In the genomic region with DNA sequence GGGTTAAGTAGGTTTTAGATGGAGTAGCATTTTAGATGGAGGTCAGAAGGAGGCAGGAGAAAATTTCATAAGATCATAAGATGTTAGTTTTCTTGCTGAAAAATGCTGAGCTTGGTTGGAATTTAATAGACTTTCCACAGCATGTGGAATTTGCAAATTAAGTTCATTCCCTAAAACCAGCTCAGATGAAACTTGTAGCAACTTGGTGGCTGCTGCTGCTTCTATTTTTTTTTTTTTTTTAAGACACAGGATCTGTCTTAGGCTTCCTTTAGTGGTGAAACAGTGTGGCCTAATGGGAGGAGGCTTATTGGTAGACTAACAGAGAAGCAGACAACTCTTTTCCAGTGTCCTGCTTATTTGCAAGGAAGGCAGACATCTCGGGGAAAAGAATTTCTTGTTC, we compare ENCODE assay signal across 25 cellular contexts.
A peak's percentile ranks its signal among the peaks of the same experiment; 100 is the strongest.
DNase-seq lines count a peak whose midpoint lies in the region; ATAC-seq and TF ChIP-seq lines count a peak whose summit lies in the region.
"Had no signal": no experiment of that assay in that cellular context is flagged by ENCODE, and none has a peak within 500 bp of the region (broad histone marks: within the 10 kb centered on the region; RNA-seq: fewer than 3 reads in every experiment).

No MANE protein-coding gene starts in this region.

- no peak for DNase-seq in heart left ventricle
- DNase-seq in left ventricle myocardium superior = no peak
- no peak for DNase-seq in Panc1 (ENCODE audit: low read depth, low spot score)
- peak; percentile 72 for DNase-seq in fibroblast of villous mesenchyme (ENCODE audit: low read depth)
- no peak for DNase-seq in smooth muscle cell (lab: John Stamatoyannopoulos, UW; ENCODE audit: unreplicated experiment)
- no peak for DNase-seq in MG63
- no peak for DNase-seq in GM19240 (ENCODE audit: insufficient read length, low spot score)
- DNase-seq: ACHN; activated CD8-positive, alpha-beta T cell treated with anti-CD3 and anti-CD28 coated beads for 36 hours; activated naive CD4-positive, alpha-beta T cell; amniotic stem cell; CD4-positive, alpha-beta memory T cell; DMS153; effector memory CD4-positive, alpha-beta T cell; esophagus squamous epithelium; GDM1; head of caudate nucleus; immature natural killer cell; NCI-H1694; NCI-H774; OCI-M1; retina; SIG-M5; stimulated activated CD4-positive, alpha-beta T cell treated with anti-CD3 and anti-CD28 coated beads, Interleukin-15, amount 100 ng/mL, for 24 hours had no signal

- H3F3A ChIP-seq in smooth muscle cell (ENCODE audit: low read depth) = peaks cover 22% of the 10 kb centered on the region

- ATAC-seq in heart left ventricle (no peak), left ventricle myocardium superior (no peak), Panc1 (no peak), GM19397 (IDR thresholded peaks at IDR 0.05; ENCODE audit: unreplicated experiment) (no peak)
- ATAC-seq: activated CD8-positive, alpha-beta T cell treated with anti-CD3 and anti-CD28 coated beads for 36 hours had no signal

- H3K9me3 ChIP-seq in heart left ventricle = no peaks in the 10 kb centered on the region
- H3K9me3 ChIP-seq in Panc1 (ENCODE audit: control insufficient read depth, insufficient read depth, low read depth, low read length) = no peaks in the 10 kb centered on the region
- H3K9me3 ChIP-seq in smooth muscle cell (replicated peaks; ENCODE audit: low read depth) = no peaks in the 10 kb centered on the region
- H3K9me3 ChIP-seq in MG63 = peaks cover 7% of the 10 kb centered on the region; the same call in 1 of the 2 replicates
- H3K9me3 ChIP-seq: esophagus squamous epithelium had no signal

- H3K79me2 ChIP-seq in smooth muscle cell (ENCODE audit: low read depth) = peaks cover 29% of the 10 kb centered on the region

- peaks cover 4 to 55% (median 32%) of the 10 kb centered on the region in 12 donors for H3K4me1 ChIP-seq in heart left ventricle
- peaks cover 18% of the 10 kb centered on the region for H3K4me1 ChIP-seq in Panc1 (ENCODE audit: control insufficient read depth, insufficient read depth, low read length)
- peaks cover 27% of the 10 kb centered on the region for H3K4me1 ChIP-seq in smooth muscle cell (ENCODE audit: low read depth)

- intact Hi-C loops in heart left ventricle (cut with DNase I) = loop anchor here in 3 of 10 donors (5.0 kb wide), 3 partner anchors 71 to 126 kb away; no protein-coding TSS in a partner anchor
- intact Hi-C loops in left ventricle myocardium superior (cut with micrococcal nuclease) = no loop called here
- intact Hi-C loops in Panc1 (cut with micrococcal nuclease; ENCODE audit: unreplicated experiment) = no loop called here

- WGBS in heart left ventricle, 4 donors = 44 to 76% (median 67%) methylated on average over 1 of the region's 1 CpG
- 10% methylated on average over 1 of the region's 1 CpG for WGBS in smooth muscle cell (ENCODE audit: low lambda C conversion rate)

- H4K20me1 ChIP-seq in smooth muscle cell (ENCODE audit: low read depth) = no peaks in the 10 kb centered on the region

- no TSS peak for BruUV-seq in Panc1 (replicated peaks; lab: Mats Ljungman, UMichigan)

- H3K36me3 ChIP-seq in heart left ventricle = no peaks in the 10 kb centered on the region
- H3K36me3 ChIP-seq in Panc1 (ENCODE audit: control insufficient read depth, insufficient read depth, low read length) = no peaks in the 10 kb centered on the region
- no peaks in the 10 kb centered on the region for H3K36me3 ChIP-seq in smooth muscle cell (ENCODE audit: low read depth)
- no peaks in the 10 kb centered on the region for H3K36me3 ChIP-seq in MG63
- H3K36me3 ChIP-seq: esophagus squamous epithelium had no signal

- TF ChIP-seq CTCF in heart left ventricle (IDR thresholded peaks at IDR 0.05) = no peak
- TF ChIP-seq CTCF in Panc1 (IDR thresholded peaks at IDR 0.05) = no peak
- no peak for TF ChIP-seq CTCF in fibroblast of villous mesenchyme (IDR thresholded peaks at IDR 0.05; ENCODE audit: insufficient read depth, low read depth, low read length)
- TF ChIP-seq CTCF in smooth muscle cell (IDR thresholded peaks at IDR 0.05; ENCODE audit: borderline replicate concordance, insufficient read depth, poor library complexity, severe bottlenecking) = no peak

- TF ChIP-seq POLR2A in heart left ventricle (IDR thresholded peaks at IDR 0.05) = no peak

- no peaks in the 10 kb centered on the region for H3K27me3 ChIP-seq in heart left ventricle
- no peaks in the 10 kb centered on the region for H3K27me3 ChIP-seq in Panc1 (ENCODE audit: control insufficient read depth, insufficient read depth, low read length)
- no peaks in the 10 kb centered on the region for H3K27me3 ChIP-seq in smooth muscle cell (ENCODE audit: low read depth)
- no peaks in the 10 kb centered on the region for H3K27me3 ChIP-seq in MG63
- H3K27me3 ChIP-seq: esophagus squamous epithelium had no signal

- H3K4me3 ChIP-seq in heart left ventricle = no peak overlapping the region
- no peak overlapping the region for H3K4me3 ChIP-seq in Panc1 (ENCODE audit: low read depth in 2 of 2, low read length in 2 of 2)
- H3K4me3 ChIP-seq in fibroblast of villous mesenchyme (ENCODE audit: low read depth, low read length) = no peak overlapping the region
- H3K4me3 ChIP-seq in smooth muscle cell = no peak overlapping the region
- H3K4me3 ChIP-seq in MG63 = no peak overlapping the region
- H3K4me3 ChIP-seq: esophagus squamous epithelium had no signal

- peak overlapping the region in 10 of 12 donors; percentile 19 to 75 (median 44) for H3K27ac ChIP-seq in heart left ventricle
- peak overlapping the region; percentile 66; the same call in 1 of the 2 replicates for H3K27ac ChIP-seq in Panc1 (ENCODE audit: low read length)
- H3K27ac ChIP-seq in smooth muscle cell (ENCODE audit: low read depth) = peak overlapping the region; percentile 84

- CTCF ChIA-PET in Panc1 (lab: Charles Lee) = no interaction called here

- H3K9ac ChIP-seq in smooth muscle cell (ENCODE audit: low read depth) = peak overlapping the region; percentile 24

- POLR2A ChIA-PET in Panc1 (lab: Charles Lee) = interaction anchor here (0.6 kb wide), 2 partner anchors 132 to 144 kb away, joined by 4 to 7 read pairs; no protein-coding TSS in a partner anchor

- no peak overlapping the region for H2AFZ ChIP-seq in smooth muscle cell (ENCODE audit: low read depth)

- in situ Hi-C loops in Panc1 (cut with HindIII; ENCODE audit: low pct_unique_long_range_greater_than_20kb, low sequenced_read_pairs) = no loop called here

- peak overlapping the region; percentile 67 for H3K4me2 ChIP-seq in smooth muscle cell
